Comparison of ENCODE assay signal across 3 cellular contexts in the genomic region with DNA sequence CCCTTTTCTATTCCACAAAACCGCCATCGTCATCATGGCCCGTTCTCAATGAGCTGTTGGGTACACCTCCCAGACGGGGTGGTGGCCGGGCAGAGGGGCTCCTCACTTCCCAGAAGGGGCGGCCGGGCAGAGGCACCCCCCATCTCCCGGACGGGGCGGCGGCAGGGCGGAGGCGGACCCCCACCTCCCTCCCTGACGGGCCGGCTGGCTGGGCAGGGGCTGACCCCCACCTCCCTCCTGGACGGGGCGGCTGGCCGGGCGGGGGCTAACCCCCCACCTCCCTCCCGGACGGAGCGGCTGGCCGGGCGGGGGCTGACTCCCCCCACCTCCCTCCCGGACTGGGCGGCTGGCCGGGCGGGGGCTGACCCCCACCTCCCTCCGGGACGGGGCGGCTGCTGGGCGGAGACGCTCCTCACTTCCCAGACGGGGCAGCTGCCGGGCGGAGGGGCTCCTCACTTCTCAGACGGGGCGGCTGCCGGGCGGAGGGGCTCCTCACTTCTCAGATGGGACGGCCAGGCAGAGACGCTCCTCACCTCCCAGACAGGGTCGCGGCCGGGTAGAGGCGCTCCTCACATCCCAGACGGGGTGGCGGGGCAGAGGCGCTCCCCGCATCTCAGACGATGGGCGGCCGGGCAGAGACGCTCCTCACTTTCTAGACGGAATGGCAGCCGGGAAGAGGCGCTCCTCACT. TPM values are rescaled to one million over a fixed set of nuclear protein-coding genes. Genes with fewer than 3 reads are reported as not detected.
"Had no signal": no experiment of that assay in that cellular context is flagged by ENCODE, and none has a peak within 500 bp of the region (broad histone marks: within the 10 kb centered on the region; RNA-seq: fewer than 3 reads in every experiment).

No MANE protein-coding gene starts in this region.

RNA-seq across cellular contexts. Expression of gene OVOL3, which starts 42.0 kb away (rescaled TPM):
- total RNA-seq: LHCN-M2, MCF 10A, NCI-H460 had no signal
